In genomic region chr10:103854265-103854686, GRCh38 we compare ENCODE assay signal across 1 cellular context.
TF ChIP-seq lines count a peak whose summit lies in the region.

No MANE protein-coding gene starts in this region.

TF ChIP-seq in GM12878, 131 proteins besides CTCF, POLR2A, EP300 and RAD21 (continued from another document):
- TF ChIP-seq HSF1 (IDR thresholded peaks at IDR 0.05; ENCODE audit: low read depth, low read length) = no peak
